In genomic region chr5:106288977-106289376, GRCh38 we compare ENCODE assay signal across 20 cellular contexts.
DNase-seq lines count a peak whose midpoint lies in the region; ATAC-seq, FAIRE-seq and TF ChIP-seq lines count a peak whose summit lies in the region.
"Had no signal": no experiment of that assay in that cellular context is flagged by ENCODE, and none has a peak within 500 bp of the region (broad histone marks: within the 10 kb centered on the region; RNA-seq: fewer than 3 reads in every experiment).

No MANE protein-coding gene starts in this region.

- no peak for TF ChIP-seq CTCF in AG10803 (conservative IDR thresholded peaks at IDR 0.05; ENCODE audit: low read length)
- TF ChIP-seq CTCF in bronchial epithelial cell (IDR thresholded peaks at IDR 0.05; ENCODE audit: insufficient read depth, low read length, severe bottlenecking): no peak
- TF ChIP-seq CTCF in fibroblast of the aortic adventitia (IDR thresholded peaks at IDR 0.05; ENCODE audit: insufficient read depth, low read length): no peak

- no peak for ATAC-seq in HG02970 (IDR thresholded peaks at IDR 0.05; ENCODE audit: low FRiP score, unreplicated experiment)
- no peak for ATAC-seq in GM19452 (IDR thresholded peaks at IDR 0.05; ENCODE audit: unreplicated experiment)
- no peak for ATAC-seq in HG03521 (IDR thresholded peaks at IDR 0.05; ENCODE audit: unreplicated experiment)
- ATAC-seq in effector memory CD8-positive, alpha-beta T cell (replicated peaks): no peak

- DNase-seq in AG10803 (ENCODE audit: low read depth) (peak; percentile 13), M059J (ENCODE audit: low read depth) (peak; percentile 47), bronchial epithelial cell (ENCODE audit: low read depth) (peak; percentile 77), fibroblast of the aortic adventitia (ENCODE audit: low read depth) (peak; percentile 35)
- DNase-seq in effector memory CD8-positive, alpha-beta T cell: no peak
- DNase-seq: C1 segment of cervical spinal cord; CD8-positive, alpha-beta memory T cell; DMS53; H7; MM.1S; NCI-H1092; NCI-H2081; NCI-H510A; NCI-H748 treated with DMSO at 0.1 percent for 48 hours; SIG-M5 had no signal

- no peak for FAIRE-seq in bronchial epithelial cell (lab: Jason Lieb, UNC)
- FAIRE-seq: A204.1, GM12892 had no signal

- no peaks in the 10 kb centered on the region for H3K9me3 Mint-ChIP-seq in effector memory CD8-positive, alpha-beta T cell

- H3K27ac Mint-ChIP-seq in effector memory CD8-positive, alpha-beta T cell: no peak overlapping the region
- H3K27ac Mint-ChIP-seq: CD8-positive, alpha-beta memory T cell had no signal

- H3K4me1 Mint-ChIP-seq in effector memory CD8-positive, alpha-beta T cell (ENCODE audit: low read depth in 2 of 2): no peaks in the 10 kb centered on the region
- H3K4me1 Mint-ChIP-seq: CD8-positive, alpha-beta memory T cell had no signal

- H3K4me3 ChIP-seq in AG10803 (ENCODE audit: low read length): no peak overlapping the region
- H3K4me3 ChIP-seq in bronchial epithelial cell (ENCODE audit: low read depth, low read length): no peak overlapping the region
- no peak overlapping the region for H3K4me3 ChIP-seq in fibroblast of the aortic adventitia (ENCODE audit: low read depth, low read length)

- H3K36me3 ChIP-seq in bronchial epithelial cell (ENCODE audit: control insufficient read depth, insufficient read depth, low read length): no peaks in the 10 kb centered on the region

- no peaks in the 10 kb centered on the region for H3K27me3 Mint-ChIP-seq in effector memory CD8-positive, alpha-beta T cell
- H3K27me3 Mint-ChIP-seq: CD8-positive, alpha-beta memory T cell had no signal

- H3K27me3 ChIP-seq in bronchial epithelial cell (ENCODE audit: control insufficient read depth, insufficient read depth, low read length): no peaks in the 10 kb centered on the region

- H3K36me3 Mint-ChIP-seq in effector memory CD8-positive, alpha-beta T cell (ENCODE audit: insufficient read depth): no peaks in the 10 kb centered on the region
- H3K36me3 Mint-ChIP-seq: CD8-positive, alpha-beta memory T cell had no signal

- no peak overlapping the region for H3K4me3 Mint-ChIP-seq in effector memory CD8-positive, alpha-beta T cell
- H3K4me3 Mint-ChIP-seq: CD8-positive, alpha-beta memory T cell had no signal

Comparison
In these comparisons a context has a peak if more than half of its experiments do, and no peak if none do; other contexts are left out.
1. DNase-seq: peak in AG10803 (single experiment), M059J (single experiment), bronchial epithelial cell (single experiment) and fibroblast of the aortic adventitia (single experiment); none in effector memory CD8-positive, alpha-beta T cell (0 of 3).